ENCODE assay signal across 9 cellular contexts in genomic region chr1:2539312-2539907, GRCh38. TPM values are rescaled to one million over a fixed set of nuclear protein-coding genes. Genes with fewer than 3 reads are reported as not detected.
DNase-seq lines count a peak whose midpoint lies in the region; ATAC-seq and TF ChIP-seq lines count a peak whose summit lies in the region.
"Had no signal": no experiment of that assay in that cellular context is flagged by ENCODE, and none has a peak within 500 bp of the region (broad histone marks: within the 10 kb centered on the region; RNA-seq: fewer than 3 reads in every experiment).

No MANE protein-coding gene starts in this region.

- no peaks in the 10 kb centered on the region for H4K20me1 ChIP-seq in osteoblast (ENCODE audit: insufficient read depth, low read length)

- peak; percentile 40 for TF ChIP-seq CTCF in GM13977 (IDR thresholded peaks at IDR 0.05; ENCODE audit: extremely low read depth, insufficient read depth, missing control alignments)
- peak; percentile 36 for TF ChIP-seq CTCF in astrocyte of the spinal cord (IDR thresholded peaks at IDR 0.05; ENCODE audit: low read depth, low read length)
- TF ChIP-seq CTCF in osteoblast (IDR thresholded peaks at IDR 0.05; ENCODE audit: extremely low read depth, low read depth, low read length): peak; percentile 15

- no peak for ATAC-seq in GM18861 (IDR thresholded peaks at IDR 0.05; ENCODE audit: unreplicated experiment)

- no peaks in the 10 kb centered on the region for H3K9me3 ChIP-seq in osteoblast (ENCODE audit: low read depth, low read length)

- in situ Hi-C loops in GM13977 (cut with MboI; ENCODE audit: low pct_unique_long_range_greater_than_20kb, low sequenced_read_pairs, unreplicated experiment) (loop anchor here (25.0 kb wide), 1 partner anchor 352 kb away; the partner anchor contains the start of gene FAAP20), astrocyte of the spinal cord (cut with HindIII; ENCODE audit: low sequenced_read_pairs) (no loop called here)

- H2AFZ ChIP-seq in osteoblast (ENCODE audit: low read length): no peak overlapping the region

- DNase-seq in GM13977 (ENCODE audit: low spot score): no peak
- peak; percentile 10 for DNase-seq in NCI-H69 (lab: John Stamatoyannopoulos, UW)
- DNase-seq in astrocyte of the spinal cord (ENCODE audit: low read depth, low spot score): no peak
- no peak for DNase-seq in osteoblast (ENCODE audit: insufficient read length, low spot score, missing footprints)
- DNase-seq in T-helper 9 cell: no peak
- no peak for DNase-seq in NCI-H1417 treated with DMSO at 0.1 percent for 48 hours (lab: John Stamatoyannopoulos, UW)
- DNase-seq in NOMO-1 (lab: John Stamatoyannopoulos, UW; ENCODE audit: unreplicated experiment in 2 of 2): no peak
- DNase-seq: NCI-H524 treated with DMSO at 0.1 percent for 48 hours had no signal

- H3K27ac ChIP-seq in osteoblast (ENCODE audit: low read depth, low read length): no peak overlapping the region

- H3K4me1 ChIP-seq in osteoblast (ENCODE audit: insufficient read depth, low read length): peaks cover 7% of the 10 kb centered on the region

- no peaks in the 10 kb centered on the region for H3K36me3 ChIP-seq in osteoblast (ENCODE audit: insufficient read depth, low read length)

- no peak overlapping the region for H3K4me3 ChIP-seq in astrocyte of the spinal cord (ENCODE audit: low read depth, low read length)
- H3K4me3 ChIP-seq in osteoblast (ENCODE audit: insufficient read depth, low read length): no peak overlapping the region

- H3K27me3 ChIP-seq in osteoblast (ENCODE audit: insufficient read depth, low read length): peaks cover 2% of the 10 kb centered on the region

- no peaks in the 10 kb centered on the region for H3K79me2 ChIP-seq in osteoblast (ENCODE audit: insufficient read depth, low read length)

- H3K4me2 ChIP-seq in osteoblast (ENCODE audit: insufficient read depth, low read length): no peak overlapping the region

RNA-seq across cellular contexts. Expression of gene HES5, which starts 9.3 kb away (rescaled TPM):
- not detected in 2 replicates for total RNA-seq in osteoblast

RNA-seq across cellular contexts. Expression of gene PANK4, which starts 13.0 kb away (rescaled TPM):
- 15.2 and 18.6 TPM in 2 replicates for total RNA-seq in osteoblast

RNA-seq across cellular contexts. Expression of gene TNFRSF14, which starts 16.8 kb away (rescaled TPM):
- total RNA-seq in osteoblast: 29.2 and 36.6 TPM in 2 replicates

RNA-seq across cellular contexts. Expression of gene PRXL2B, which starts 47.2 kb away (rescaled TPM):
- 8.0 and 9.4 TPM in 2 replicates for total RNA-seq in osteoblast
